Comparison of ENCODE assay signal across 9 cellular contexts in the genomic region with DNA sequence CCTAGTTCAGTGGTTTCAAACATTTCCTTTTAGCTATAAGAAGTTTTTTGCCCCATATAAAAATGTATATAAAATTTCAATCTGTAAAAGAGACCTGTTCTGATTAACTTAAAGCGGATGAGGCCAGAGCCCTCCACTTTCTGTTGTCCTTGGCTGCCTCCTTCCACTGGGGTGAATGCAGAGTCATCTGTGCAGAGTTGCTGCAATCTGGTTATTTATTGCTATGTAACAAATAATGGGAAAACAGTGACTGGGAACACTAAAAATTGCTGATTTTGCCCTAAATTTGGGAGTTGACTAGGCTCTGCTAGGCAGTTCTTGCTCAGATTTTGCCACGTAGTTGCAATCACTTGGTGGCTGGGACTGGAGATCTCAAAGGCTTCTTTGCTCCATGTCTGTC.
"Had no signal": no experiment of that assay in that cellular context is flagged by ENCODE, and none has a peak within 500 bp of the region (broad histone marks: within the 10 kb centered on the region; RNA-seq: fewer than 3 reads in every experiment).

No MANE protein-coding gene starts in this region.

- H3K36me3 ChIP-seq: HAP-1 had no signal

- H3K27ac ChIP-seq: GM23248, HL-60 had no signal

- H3K4me3 ChIP-seq: GM23248, HAP-1, K562 had no signal

- ATAC-seq: HCT116, K562 had no signal

- H3K9ac ChIP-seq: GM23248 had no signal

- H3K4me1 ChIP-seq: HAP-1 had no signal

- H2AFZ ChIP-seq: GM23248 had no signal

- DNase-seq: GM23248, GOT3, H7, HFFc6, IMR-90 had no signal

- H3K9me3 ChIP-seq: HAP-1 had no signal
